ENCODE assay signal across 13 cellular contexts in the genomic region with DNA sequence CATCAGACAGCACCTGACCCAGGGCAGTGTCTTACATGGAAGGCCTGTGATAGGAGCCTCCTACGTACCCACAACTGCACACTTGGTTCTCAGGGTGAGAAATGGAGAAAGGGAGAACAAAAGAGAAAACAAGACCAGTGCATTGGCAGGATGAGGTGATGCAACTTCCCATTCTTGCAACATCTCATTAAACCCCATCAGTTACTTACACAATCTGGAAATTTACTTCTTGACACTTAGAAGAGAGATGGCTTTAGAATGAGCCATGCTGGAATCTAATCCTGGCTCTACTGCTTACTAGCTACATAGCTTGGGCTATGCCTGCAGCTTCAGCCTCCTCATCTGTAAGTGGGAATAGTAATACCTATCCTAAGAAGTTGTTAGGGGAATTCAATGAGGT.
DNase-seq lines count a peak whose midpoint lies in the region; ATAC-seq and TF ChIP-seq lines count a peak whose summit lies in the region.
"Had no signal": no experiment of that assay in that cellular context is flagged by ENCODE, and none has a peak within 500 bp of the region (broad histone marks: within the 10 kb centered on the region; RNA-seq: fewer than 3 reads in every experiment).

No MANE protein-coding gene starts in this region.

- H3K4me3 Mint-ChIP-seq in natural killer cell treated with Interleukin-12 subunit alpha and Interleukin-12 subunit beta and Interleukin-15 and Interleukin-18, amount 100 ng/mL, for 72 hours = peak overlapping the region; percentile 30
- H3K4me3 Mint-ChIP-seq: neural progenitor cell had no signal

- H3K4me1 ChIP-seq in colonic mucosa (no peaks in the 10 kb centered on the region), testis (peaks cover 17% of the 10 kb centered on the region)
- H3K4me1 ChIP-seq: neural progenitor cell had no signal

- TF ChIP-seq POLR2A in testis (IDR thresholded peaks at IDR 0.05) = no peak

- DNase-seq in AG20443 (ENCODE audit: low spot score) (peak; percentile 35), MV-4-11 (lab: John Stamatoyannopoulos, UW) (peak; percentile 95), colonic mucosa (no peak), SK-N-DZ (ENCODE audit: low spot score) (no peak), KG1 (lab: John Stamatoyannopoulos, UW) (no peak), testis (no peak)
- no peak for DNase-seq in natural killer cell treated with Interleukin-12 subunit alpha and Interleukin-12 subunit beta and Interleukin-15 and Interleukin-18, amount 100 ng/mL, for 72 hours (ENCODE audit: low spot score)
- DNase-seq: activated CD8-positive, alpha-beta memory T cell treated with anti-CD3 and anti-CD28 coated beads, Interleukin-2, amount 50 U/mL, for 48 hours; kidney; NCI-H1930; PC-3 had no signal

- peak overlapping the region in 1 of 2 donors; percentile 54 for H3K27ac Mint-ChIP-seq in natural killer cell treated with Interleukin-12 subunit alpha and Interleukin-12 subunit beta and Interleukin-15 and Interleukin-18, amount 100 ng/mL, for 72 hours
- H3K27ac Mint-ChIP-seq: neural progenitor cell had no signal

- H3K27me3 ChIP-seq in colonic mucosa = no peaks in the 10 kb centered on the region
- H3K27me3 ChIP-seq in testis = no peaks in the 10 kb centered on the region
- H3K27me3 ChIP-seq: neural progenitor cell had no signal

- H3K4me1 Mint-ChIP-seq in natural killer cell treated with Interleukin-12 subunit alpha and Interleukin-12 subunit beta and Interleukin-15 and Interleukin-18, amount 100 ng/mL, for 72 hours (ENCODE audit: low read depth in 2 of 2) = peaks cover 18 to 29% of the 10 kb centered on the region in 2 donors

- no peaks in the 10 kb centered on the region for H3K36me3 Mint-ChIP-seq in natural killer cell treated with Interleukin-12 subunit alpha and Interleukin-12 subunit beta and Interleukin-15 and Interleukin-18, amount 100 ng/mL, for 72 hours
- H3K36me3 Mint-ChIP-seq: neural progenitor cell had no signal

- H3K27ac ChIP-seq in colonic mucosa = peak overlapping the region; percentile 13
- no peak overlapping the region for H3K27ac ChIP-seq in testis
- H3K27ac ChIP-seq: neural progenitor cell had no signal

- no peak overlapping the region for H3K4me3 ChIP-seq in colonic mucosa
- H3K4me3 ChIP-seq in testis = no peak overlapping the region
- H3K4me3 ChIP-seq: neural progenitor cell had no signal

- no peaks in the 10 kb centered on the region for H3K9me3 Mint-ChIP-seq in natural killer cell treated with Interleukin-12 subunit alpha and Interleukin-12 subunit beta and Interleukin-15 and Interleukin-18, amount 100 ng/mL, for 72 hours
- H3K9me3 Mint-ChIP-seq: neural progenitor cell had no signal

- TF ChIP-seq CTCF in colonic mucosa (IDR thresholded peaks at IDR 0.05) (no peak), testis (IDR thresholded peaks at IDR 0.05) (no peak)

- intact Hi-C loops in colonic mucosa (cut with DNase I) = no loop called here
- intact Hi-C loops in testis (cut with DNase I; ENCODE audit: low total_unique reads) = no loop called here

- H3K36me3 ChIP-seq in colonic mucosa (no peaks in the 10 kb centered on the region), testis (ENCODE audit: low read depth, missing control alignments) (no peaks in the 10 kb centered on the region)
- H3K36me3 ChIP-seq: neural progenitor cell had no signal

- 92 to 93% methylated on average over 1 of the region's 1 CpG for WGBS in testis, 2 donors

- H3K9me3 ChIP-seq in colonic mucosa = no peaks in the 10 kb centered on the region
- H3K9me3 ChIP-seq in testis = no peaks in the 10 kb centered on the region

- peaks cover 0 to 9% of the 10 kb centered on the region in 2 donors for H3K27me3 Mint-ChIP-seq in natural killer cell treated with Interleukin-12 subunit alpha and Interleukin-12 subunit beta and Interleukin-15 and Interleukin-18, amount 100 ng/mL, for 72 hours

- H3K9ac ChIP-seq in colonic mucosa (ENCODE audit: low read depth in 2 of 2, low read length in 2 of 2) = no peak overlapping the region
- H3K9ac ChIP-seq: neural progenitor cell had no signal

- peak; percentile 66 to 70 for ATAC-seq in natural killer cell treated with Interleukin-12 subunit alpha and Interleukin-12 subunit beta and Interleukin-15 and Interleukin-18, amount 100 ng/mL, for 72 hours
- no peak for ATAC-seq in GM21723 (IDR thresholded peaks at IDR 0.05; ENCODE audit: unreplicated experiment)
- ATAC-seq: PC-3 had no signal

Comparison
In these comparisons a context has a peak if more than half of its experiments do, and no peak if none do; other contexts are left out.
1. DNase-seq: peak in AG20443 (single experiment) and MV-4-11 (single experiment); none in colonic mucosa (single experiment), natural killer cell treated with Interleukin-12 subunit alpha and Interleukin-12 subunit beta and Interleukin-15 and Interleukin-18, amount 100 ng/mL, for 72 hours (single experiment), SK-N-DZ (single experiment), KG1 (single experiment) and testis (single experiment).